ENCODE assay signal across 18 cellular contexts in the genomic region with DNA sequence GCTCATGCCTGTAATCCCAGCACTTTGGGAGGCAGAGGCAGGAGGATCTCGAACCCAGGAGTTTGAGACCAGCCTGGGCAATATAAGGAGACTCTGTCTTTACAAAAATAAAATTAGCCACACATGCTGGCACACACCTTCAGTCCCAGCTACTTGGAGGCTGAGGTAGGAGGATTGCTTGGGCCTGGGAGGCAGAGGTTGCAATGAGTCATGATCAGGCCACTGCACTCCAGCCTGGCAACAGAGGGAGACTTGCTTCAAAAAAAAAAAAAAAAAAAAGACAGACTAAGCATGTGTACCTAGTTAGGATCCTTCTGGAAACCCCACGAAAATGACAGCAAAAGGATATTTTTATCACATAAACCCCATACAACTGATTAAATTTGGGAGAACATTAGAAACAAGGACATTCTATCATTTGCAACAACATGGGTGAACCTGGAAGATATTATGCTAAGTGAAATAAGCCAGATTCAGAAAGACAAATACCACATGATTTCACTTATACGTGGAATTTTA.
"Had no signal": no experiment of that assay in that cellular context is flagged by ENCODE, and none has a peak within 500 bp of the region (broad histone marks: within the 10 kb centered on the region; RNA-seq: fewer than 3 reads in every experiment).

No MANE protein-coding gene starts in this region.

- DNase-seq: activated CD4-positive, alpha-beta T cell treated with anti-CD3 and anti-CD28 coated beads, Interleukin-2, amount 50 U/mL, for 4 hours; activated CD4-positive, CD25-positive, alpha-beta regulatory T cell treated with anti-CD3 and anti-CD28 coated beads, Interleukin-2, amount 50 U/mL, for 72 hours; activated effector memory CD4-positive, alpha-beta T cell treated with Interleukin-2 at 50 U/mL for 16 hours; activated naive CD4-positive, alpha-beta T cell treated with anti-CD3 and anti-CD28 coated beads, Interleukin-2, amount 50 U/mL, for 16 hours; activated T-cell treated with anti-CD3 and anti-CD28 coated beads, Interleukin-2, amount 50 U/mL, for 4 hours; endodermal cell; foreskin keratinocyte; glutamatergic neuron; hypothalamus; kidney; left lung; mucosa of descending colon; naive thymus-derived CD8-positive, alpha-beta T cell; stimulated activated naive CD4-positive, alpha-beta T cell; substantia nigra; transverse colon had no signal

- H3K36me3 Mint-ChIP-seq: naive thymus-derived CD8-positive, alpha-beta T cell had no signal

- H3K27ac Mint-ChIP-seq: endodermal cell; naive thymus-derived CD8-positive, alpha-beta T cell; T-helper 2 cell treated with Interferon-gamma antibody and Interleukin-4, amounts not matched to agents 5 μg/mL and 100 μg/mL, for 36 hours had no signal

- ATAC-seq: activated T-cell treated with anti-CD3 and anti-CD28 coated beads, Interleukin-2, amount 50 U/mL, for 4 hours; esophagus mucosa; foreskin keratinocyte; left lung; mucosa of descending colon; naive thymus-derived CD8-positive, alpha-beta T cell had no signal

- H3K4me3 Mint-ChIP-seq: activated T-cell treated with anti-CD3 and anti-CD28 coated beads, Interleukin-2, amount 50 U/mL, for 4 hours; endodermal cell; naive thymus-derived CD8-positive, alpha-beta T cell; T-helper 2 cell treated with Interferon-gamma antibody and Interleukin-4, amounts not matched to agents 5 μg/mL and 100 μg/mL, for 36 hours had no signal

- H3K9me3 Mint-ChIP-seq: activated T-cell treated with anti-CD3 and anti-CD28 coated beads, Interleukin-2, amount 50 U/mL, for 4 hours; T-helper 2 cell treated with Interferon-gamma antibody and Interleukin-4, amounts not matched to agents 5 μg/mL and 100 μg/mL, for 36 hours had no signal

- H3K27me3 Mint-ChIP-seq: naive thymus-derived CD8-positive, alpha-beta T cell had no signal

- H3K4me1 Mint-ChIP-seq: endodermal cell had no signal
